9 cellular contexts compared by ENCODE assay signal in the genomic region with DNA sequence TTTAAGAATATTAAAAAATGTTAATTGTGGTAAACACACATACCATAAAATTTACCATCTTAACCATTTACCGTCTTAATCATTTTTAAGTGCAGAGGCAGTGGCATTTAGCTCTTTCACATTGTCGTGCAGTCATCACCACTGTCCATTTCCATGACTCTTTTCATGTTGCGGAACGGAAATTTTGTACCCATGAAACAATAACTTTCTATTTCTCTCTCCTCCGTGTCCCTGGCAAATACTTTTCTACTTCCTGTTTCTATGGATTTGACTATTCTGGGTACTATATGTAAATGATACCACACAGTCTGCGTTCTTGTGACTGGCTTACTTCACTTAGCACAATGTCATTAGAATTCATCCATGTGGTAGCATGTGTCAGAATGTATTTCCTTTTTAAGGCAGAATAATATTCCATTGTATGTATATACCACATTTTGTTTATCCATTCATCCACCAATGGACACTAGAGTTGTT. TPM values are rescaled to one million over a fixed set of nuclear protein-coding genes. Genes with fewer than 3 reads are reported as not detected.
A peak's percentile ranks its signal among the peaks of the same experiment; 100 is the strongest.
DNase-seq lines count a peak whose midpoint lies in the region; ATAC-seq lines count a peak whose summit lies in the region.
"Had no signal": no experiment of that assay in that cellular context is flagged by ENCODE, and none has a peak within 500 bp of the region (broad histone marks: within the 10 kb centered on the region; RNA-seq: fewer than 3 reads in every experiment).

No MANE protein-coding gene starts in this region.

- H3K36me3 ChIP-seq in CD4-positive, alpha-beta memory T cell (ENCODE audit: insufficient read depth, low read length): no peaks in the 10 kb centered on the region
- H3K36me3 ChIP-seq: pancreas had no signal

- H3K36me3 Mint-ChIP-seq in CD4-positive, alpha-beta memory T cell: peaks cover 0 to 2% of the 10 kb centered on the region in 2 donors
- H3K36me3 Mint-ChIP-seq in effector memory CD8-positive, alpha-beta T cell (ENCODE audit: insufficient read depth): peaks cover 6% of the 10 kb centered on the region

- DNase-seq in CD4-positive, alpha-beta memory T cell: peak in 2 of 5 donors; percentile 22 to 69
- peak; percentile 79 for DNase-seq in MV-4-11 (lab: John Stamatoyannopoulos, UW)
- DNase-seq in effector memory CD8-positive, alpha-beta T cell: no peak
- DNase-seq in OCI-M2 (lab: John Stamatoyannopoulos, UW; ENCODE audit: unreplicated experiment): no peak
- DNase-seq in COLO829 (ENCODE audit: low spot score): no peak
- no peak for DNase-seq in UCSD-AML1 (lab: John Stamatoyannopoulos, UW; ENCODE audit: unreplicated experiment)

- H3K4me3 ChIP-seq in CD4-positive, alpha-beta memory T cell (ENCODE audit: low read length in 2 of 2): no peak overlapping the region
- H3K4me3 ChIP-seq: pancreas had no signal

- intact Hi-C loops in CD4-positive, alpha-beta memory T cell (cut with micrococcal nuclease): loop anchor here (1.0 kb wide), 1 partner anchor 28 kb away; a partner anchor contains a TSS

- ATAC-seq in GM21515 (IDR thresholded peaks at IDR 0.05; ENCODE audit: unreplicated experiment) (peak; percentile 39), GM21526 (IDR thresholded peaks at IDR 0.05; ENCODE audit: low FRiP score, unreplicated experiment) (no peak)
- peak; percentile 45 for ATAC-seq in effector memory CD8-positive, alpha-beta T cell (replicated peaks)

- peak overlapping the region; percentile 3 for H3K27ac ChIP-seq in CD4-positive, alpha-beta memory T cell (ENCODE audit: low read depth, low read length)

- H3K27me3 Mint-ChIP-seq in CD4-positive, alpha-beta memory T cell: no peaks in the 10 kb centered on the region
- H3K27me3 Mint-ChIP-seq in effector memory CD8-positive, alpha-beta T cell: no peaks in the 10 kb centered on the region

- H3K4me1 ChIP-seq in CD4-positive, alpha-beta memory T cell (ENCODE audit: insufficient read depth, low read length): peaks cover 48% of the 10 kb centered on the region

- H3K4me1 Mint-ChIP-seq in CD4-positive, alpha-beta memory T cell: peaks cover 61 to 90% (median 73%) of the 10 kb centered on the region in 4 donors
- peaks cover 52% of the 10 kb centered on the region in 2 donors for H3K4me1 Mint-ChIP-seq in effector memory CD8-positive, alpha-beta T cell (ENCODE audit: low read depth in 2 of 2)

- no peaks in the 10 kb centered on the region for H3K27me3 ChIP-seq in CD4-positive, alpha-beta memory T cell (ENCODE audit: insufficient read depth, low read length)
- H3K27me3 ChIP-seq: pancreas had no signal

- peak overlapping the region; percentile 20 to 75 (median 64) for H3K4me3 Mint-ChIP-seq in CD4-positive, alpha-beta memory T cell
- peak overlapping the region; percentile 11 to 41 for H3K4me3 Mint-ChIP-seq in effector memory CD8-positive, alpha-beta T cell

- POLR2A ChIA-PET in CD4-positive, alpha-beta memory T cell (lab: Charles Lee; ENCODE audit: partially characterized antibody): no interaction called here

- CTCF ChIA-PET in CD4-positive, alpha-beta memory T cell (lab: Charles Lee; ENCODE audit: partially characterized antibody): no interaction called here

- H3K9me3 Mint-ChIP-seq in CD4-positive, alpha-beta memory T cell: no peaks in the 10 kb centered on the region
- no peaks in the 10 kb centered on the region for H3K9me3 Mint-ChIP-seq in effector memory CD8-positive, alpha-beta T cell

- H3K27ac Mint-ChIP-seq in CD4-positive, alpha-beta memory T cell: peak overlapping the region; percentile 54 to 94 (median 84)
- H3K27ac Mint-ChIP-seq in effector memory CD8-positive, alpha-beta T cell: peak overlapping the region; percentile 83 to 87

- H3K9me3 ChIP-seq in CD4-positive, alpha-beta memory T cell (ENCODE audit: control insufficient read depth in 1 of 2, low read length in 2 of 2): no peaks in the 10 kb centered on the region
- H3K9me3 ChIP-seq: pancreas had no signal

RNA-seq across cellular contexts. Expression of a gene that starts 27.9 kb away (rescaled TPM):
- total RNA-seq in CD4-positive, alpha-beta memory T cell: 100 to 1,000 TPM; 300 to 319 TPM
- polyA plus RNA-seq in CD4-positive, alpha-beta memory T cell: 100 to 1,000 TPM in 1 of 2 donors, 10 to 100 TPM in 1; 68.7 to 195 TPM
